ENCODE assay signal across 25 cellular contexts in the genomic region with DNA sequence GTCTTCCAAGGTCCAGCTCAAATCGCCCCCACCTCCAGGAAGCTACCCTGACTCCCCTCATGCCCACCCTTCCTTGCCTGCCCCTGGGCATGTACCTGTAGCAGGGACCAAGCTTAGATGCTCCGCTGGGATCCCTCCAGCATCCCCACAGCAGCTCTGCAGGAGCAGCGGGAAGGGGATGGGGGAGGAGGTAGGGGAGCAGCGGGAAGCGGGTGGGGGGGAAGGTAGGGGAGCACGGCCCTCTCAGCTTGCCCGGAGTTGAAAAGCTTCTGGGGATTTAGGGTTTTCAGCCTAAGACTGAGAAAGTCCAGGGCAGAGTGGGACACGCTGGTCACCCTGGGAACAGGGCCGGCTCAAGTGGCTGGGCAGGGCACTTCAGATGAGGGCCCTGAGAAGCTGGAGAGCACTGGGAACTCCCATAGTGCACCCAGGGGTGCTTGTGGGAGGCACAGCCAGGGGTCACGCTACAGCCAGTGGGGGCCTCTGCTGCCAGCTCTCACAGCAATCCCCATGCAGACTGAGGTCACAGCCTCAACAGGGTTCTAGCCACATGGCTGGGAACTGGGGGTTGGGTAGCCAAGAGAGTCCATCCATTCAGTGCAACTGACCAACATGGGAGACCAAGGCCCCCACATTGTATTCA. TPM values are rescaled to one million over a fixed set of nuclear protein-coding genes. Genes with fewer than 3 reads are reported as not detected.
"Had no signal": no experiment of that assay in that cellular context is flagged by ENCODE, and none has a peak within 500 bp of the region (broad histone marks: within the 10 kb centered on the region; RNA-seq: fewer than 3 reads in every experiment).

No MANE protein-coding gene starts in this region.

- DNase-seq: activated CD4-positive, alpha-beta T cell treated with anti-CD3 and anti-CD28 coated beads for 1 hour; activated effector memory CD4-positive, alpha-beta T cell treated with Interleukin-2 at 50 U/mL for 16 hours; activated naive CD4-positive, alpha-beta T cell treated with Interleukin-2 at 50 U/mL for 16 hours; central memory CD4-positive, alpha-beta T cell; foreskin keratinocyte; heart right ventricle; mesenchymal stem cell; ovary; stimulated activated CD4-positive, alpha-beta T cell treated with anti-CD3 and anti-CD28 coated beads, Interleukin-12 subunit alpha, Interleukin-12 subunit beta, amount 100 ng/mL, for 4 hours; stimulated activated CD4-positive, alpha-beta T cell treated with anti-CD3 and anti-CD28 coated beads, Interleukin-4, amount 100 ng/mL, for 1 hour; stimulated activated naive CD8-positive, alpha-beta T cell treated with anti-CD3 and anti-CD28 coated beads, Interleukin-15, Interleukin-2, amounts not matched to agents 100 U/mL and 50 U/mL, for 24 hours; T-helper 9 cell; testis; trophoblast cell had no signal

- H3K27ac ChIP-seq: esophagus muscularis mucosa, foreskin keratinocyte, heart right ventricle, ovary, right lobe of liver, testis, vagina had no signal

- H3K9me3 Mint-ChIP-seq: naive thymus-derived CD8-positive, alpha-beta T cell had no signal

- H3K4me3 ChIP-seq: esophagus muscularis mucosa, heart right ventricle, ovary, right lobe of liver, testis, vagina had no signal

- H3K4me3 Mint-ChIP-seq: activated naive CD8-positive, alpha-beta T cell; dendritic cell treated with granulocyte-macrophage colony-stimulating factor and Interleukin-4, amounts not matched to agents 40 ng/mL and 50 ng/mL, for 4 days; naive thymus-derived CD8-positive, alpha-beta T cell had no signal

- H3K27me3 Mint-ChIP-seq: activated naive CD8-positive, alpha-beta T cell; progenitor cell of endocrine pancreas had no signal

- H3K4me1 ChIP-seq: esophagus muscularis mucosa, foreskin keratinocyte, heart right ventricle, right lobe of liver, testis, vagina had no signal

- H3K9me3 ChIP-seq: esophagus muscularis mucosa, heart right ventricle, ovary, right lobe of liver, testis, vagina had no signal

- H3K36me3 Mint-ChIP-seq: activated naive CD8-positive, alpha-beta T cell; naive thymus-derived CD8-positive, alpha-beta T cell had no signal

- H3K27ac Mint-ChIP-seq: activated naive CD8-positive, alpha-beta T cell; progenitor cell of endocrine pancreas had no signal

- ATAC-seq: foreskin keratinocyte; naive thymus-derived CD8-positive, alpha-beta T cell; right lobe of liver; stimulated activated naive CD8-positive, alpha-beta T cell treated with anti-CD3 and anti-CD28 coated beads, Interleukin-15, Interleukin-2, amounts not matched to agents 100 U/mL and 50 U/mL, for 24 hours had no signal

- H3K36me3 ChIP-seq: esophagus muscularis mucosa, heart right ventricle, ovary, right lobe of liver, vagina had no signal

- H3K27me3 ChIP-seq: ovary, right lobe of liver, testis, vagina had no signal

RNA-seq across cellular contexts. Expression of a gene that starts 13.4 kb away (rescaled TPM):
- total RNA-seq: foreskin keratinocyte; T-helper 1 cell treated with Interleukin-12 subunit alpha and Interleukin-12 subunit beta and Interleukin-4 antibody, amounts not matched to agents 30 ng/mL and 1 ng/mL, for 36 hours had no signal
- polyA plus RNA-seq: foreskin keratinocyte had no signal

RNA-seq across cellular contexts. Expression of a gene that starts 43.5 kb away (rescaled TPM):
- total RNA-seq: astrocyte; foreskin keratinocyte; renal cortical epithelial cell; right lobe of liver; skeletal muscle tissue; T-helper 1 cell treated with Interleukin-12 subunit alpha and Interleukin-12 subunit beta and Interleukin-4 antibody, amounts not matched to agents 30 ng/mL and 1 ng/mL, for 36 hours; vagina had no signal
- polyA plus RNA-seq: foreskin keratinocyte had no signal
